12 cellular contexts compared by ENCODE assay signal in genomic region chr15:101091080-101092017, GRCh38.
DNase-seq lines count a peak whose midpoint lies in the region; ATAC-seq, FAIRE-seq and TF ChIP-seq lines count a peak whose summit lies in the region.
"Had no signal": no experiment of that assay in that cellular context is flagged by ENCODE, and none has a peak within 500 bp of the region (broad histone marks: within the 10 kb centered on the region; RNA-seq: fewer than 3 reads in every experiment).

No MANE protein-coding gene starts in this region.

- H2AFZ ChIP-seq in ACC112 (ENCODE audit: low read length, unreplicated experiment), result peak overlapping the region; percentile 84
- H2AFZ ChIP-seq in osteoblast (ENCODE audit: low read length), result peak overlapping the region; percentile 81

- peak overlapping the region; percentile 68 for H3K4me2 ChIP-seq in osteoblast (ENCODE audit: insufficient read depth, low read length)

- H3K27ac ChIP-seq in ACC112 (ENCODE audit: low read depth, low read length) (peak overlapping the region; percentile 87), gastroesophageal sphincter (peak overlapping the region in 3 of 4 donors; percentile 67 to 69 (median 67)), osteoblast (ENCODE audit: low read depth, low read length) (peak overlapping the region; percentile 87)

- no peaks in the 10 kb centered on the region for H3K9me3 ChIP-seq in gastroesophageal sphincter
- no peaks in the 10 kb centered on the region for H3K9me3 ChIP-seq in osteoblast (ENCODE audit: low read depth, low read length)
- H3K9me3 ChIP-seq: BE2C, pancreas had no signal

- TF ChIP-seq POLR2A in gastroesophageal sphincter (IDR thresholded peaks at IDR 0.05) (no peak), GM12892 (IDR thresholded peaks at IDR 0.05; ENCODE audit: low read depth, low read length) (no peak)

- TF ChIP-seq EP300 in gastroesophageal sphincter (IDR thresholded peaks at IDR 0.05), result no peak

- peak; percentile 57 for ATAC-seq in gastroesophageal sphincter

- H3K4me3 ChIP-seq in ACC112 (ENCODE audit: low read depth, low read length) (peak overlapping the region; percentile 30; the same call in 1 of the 2 replicates), gastroesophageal sphincter (no peak overlapping the region), osteoblast (ENCODE audit: insufficient read depth, low read length) (peak overlapping the region; percentile 23)
- H3K4me3 ChIP-seq: pancreas had no signal

- H3K27me3 ChIP-seq in ACC112 (ENCODE audit: insufficient read depth, low read length), result no peaks in the 10 kb centered on the region
- no peaks in the 10 kb centered on the region for H3K27me3 ChIP-seq in gastroesophageal sphincter
- H3K27me3 ChIP-seq in osteoblast (ENCODE audit: insufficient read depth, low read length), result no peaks in the 10 kb centered on the region
- H3K27me3 ChIP-seq: BE2C, pancreas had no signal

- H3K79me2 ChIP-seq in ACC112 (ENCODE audit: control insufficient read depth, insufficient read depth, low read length, unreplicated experiment) (no peaks in the 10 kb centered on the region), osteoblast (ENCODE audit: insufficient read depth, low read length) (no peaks in the 10 kb centered on the region)

- H3K36me3 ChIP-seq in ACC112 (ENCODE audit: insufficient read depth, low read length), result no peaks in the 10 kb centered on the region
- no peaks in the 10 kb centered on the region for H3K36me3 ChIP-seq in gastroesophageal sphincter
- H3K36me3 ChIP-seq in osteoblast (ENCODE audit: insufficient read depth, low read length), result no peaks in the 10 kb centered on the region
- H3K36me3 ChIP-seq: BE2C, pancreas had no signal

- H4K20me1 ChIP-seq in osteoblast (ENCODE audit: insufficient read depth, low read length), result no peaks in the 10 kb centered on the region

- TF ChIP-seq CTCF in gastroesophageal sphincter (IDR thresholded peaks at IDR 0.05) (no peak), osteoblast (IDR thresholded peaks at IDR 0.05; ENCODE audit: extremely low read depth, low read depth, low read length) (no peak)

- peaks cover 19% of the 10 kb centered on the region for H3K4me1 ChIP-seq in ACC112 (ENCODE audit: control insufficient read depth, insufficient read depth, low read length, unreplicated experiment)
- H3K4me1 ChIP-seq in gastroesophageal sphincter, result peaks cover 0 to 40% (median 7%) of the 10 kb centered on the region in 3 donors
- peaks cover 27% of the 10 kb centered on the region for H3K4me1 ChIP-seq in osteoblast (ENCODE audit: insufficient read depth, low read length)
- H3K4me1 ChIP-seq: BE2C, pancreas had no signal

- 33 to 62% methylated on average over 6 to 9 of the region's 20 CpGs for WGBS in gastroesophageal sphincter (ENCODE audit: low coverage in 1 of 2), 2 donors

- peak in 39 of 56 donors; percentile 11 to 72 (median 48) for DNase-seq in amygdala (lab: John Stamatoyannopoulos, UW)
- peak; percentile 95 for DNase-seq in osteoblast (ENCODE audit: insufficient read length, low spot score, missing footprints)
- no peak for DNase-seq in central memory CD4-positive, alpha-beta T cell
- DNase-seq in GM12892 (ENCODE audit: insufficient read length), result no peak
- DNase-seq in effector CD8-positive, alpha-beta T cell (lab: John Stamatoyannopoulos, UW), result no peak
- no peak for DNase-seq in SIG-M5 treated with dmso at 0.1 percent for 504 hours (lab: John Stamatoyannopoulos, UW; ENCODE audit: unreplicated experiment)
- DNase-seq: BE2C, NCI-H1694 treated with DMSO at 0.1 percent for 48 hours had no signal

- FAIRE-seq in GM12892 (lab: Jason Lieb, UNC), result no peak
- FAIRE-seq: pancreas, TTC549 had no signal

Comparison
In these comparisons a context has a peak if more than half of its experiments do, and no peak if none do; other contexts are left out.
1. H3K4me3 ChIP-seq: peak in ACC112 (single experiment) and osteoblast (single experiment); none in gastroesophageal sphincter (0 of 2).
2. DNase-seq: peak in amygdala (39 of 56) and osteoblast (single experiment); none in central memory CD4-positive, alpha-beta T cell (single experiment), GM12892 (single experiment), effector CD8-positive, alpha-beta T cell (single experiment) and SIG-M5 treated with dmso at 0.1 percent for 504 hours (single experiment).
3. Peak in every context shown above with its lines, with median percentiles within 50 percentile points of each other: H3K27ac ChIP-seq.